Comparison of ENCODE assay signal across 13 cellular contexts in the genomic region with DNA sequence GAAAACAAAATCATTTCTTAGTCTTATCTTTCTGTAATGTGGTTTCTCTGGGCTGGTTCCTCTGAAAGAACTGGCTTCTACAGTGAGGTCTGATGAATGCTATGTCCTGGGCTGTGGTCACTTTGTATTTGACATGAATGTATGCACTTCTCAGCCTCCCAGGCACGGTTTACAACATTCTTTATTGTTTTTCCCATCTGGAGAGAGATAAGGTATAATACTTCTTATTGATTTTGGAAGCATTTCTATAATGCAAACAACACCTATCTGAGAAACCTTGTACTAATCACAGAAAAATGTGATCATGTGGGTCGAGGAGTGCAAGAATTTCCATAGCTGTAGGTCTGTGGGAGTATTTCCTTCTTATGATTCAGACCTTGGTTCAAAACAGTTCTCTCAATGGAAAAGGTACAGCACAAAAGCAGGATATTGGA. TPM values are rescaled to one million over a fixed set of nuclear protein-coding genes. Genes with fewer than 3 reads are reported as not detected.
DNase-seq lines count a peak whose midpoint lies in the region; ATAC-seq and TF ChIP-seq lines count a peak whose summit lies in the region.
"Had no signal": no experiment of that assay in that cellular context is flagged by ENCODE, and none has a peak within 500 bp of the region (broad histone marks: within the 10 kb centered on the region; RNA-seq: fewer than 3 reads in every experiment).

No MANE protein-coding gene starts in this region.

- TF ChIP-seq CTCF in brain microvascular endothelial cell (IDR thresholded peaks at IDR 0.05; ENCODE audit: low read depth, low read length, missing control alignments) = no peak
- TF ChIP-seq CTCF in left lung (IDR thresholded peaks at IDR 0.05) = no peak
- TF ChIP-seq CTCF in tibial nerve (IDR thresholded peaks at IDR 0.05) = no peak

- H3K36me3 ChIP-seq in brain microvascular endothelial cell (replicated peaks) (no peaks in the 10 kb centered on the region), left lung (no peaks in the 10 kb centered on the region), tibial nerve (no peaks in the 10 kb centered on the region)

- H3K27ac Mint-ChIP-seq in stimulated activated naive CD8-positive, alpha-beta T cell treated with anti-CD3 and anti-CD28 coated beads, Interleukin-15, amount 100 ng/mL, for 72 hours = no peak overlapping the region
- H3K27ac Mint-ChIP-seq: activated CD4-positive, alpha-beta memory T cell treated with anti-CD3 and anti-CD28 coated beads for 36 hours had no signal

- H3K4me1 ChIP-seq in right cardiac atrium (ENCODE audit: control insufficient read depth, insufficient read depth, low read length) (no peaks in the 10 kb centered on the region), left lung (no peaks in the 10 kb centered on the region), tibial nerve (no peaks in the 10 kb centered on the region)

- no peak for TF ChIP-seq EP300 in tibial nerve (IDR thresholded peaks at IDR 0.05)

- ATAC-seq in right cardiac atrium = peak; percentile 67 to 75
- ATAC-seq in left ventricle myocardium superior = no peak
- peak; percentile 66 for ATAC-seq in left lung
- ATAC-seq in GM19023 (IDR thresholded peaks at IDR 0.05; ENCODE audit: unreplicated experiment) = no peak
- no peak for ATAC-seq in stimulated activated naive CD8-positive, alpha-beta T cell treated with anti-CD3 and anti-CD28 coated beads, Interleukin-15, amount 100 ng/mL, for 72 hours

- no peaks in the 10 kb centered on the region for H3K9me3 Mint-ChIP-seq in stimulated activated naive CD8-positive, alpha-beta T cell treated with anti-CD3 and anti-CD28 coated beads, Interleukin-15, amount 100 ng/mL, for 72 hours
- H3K9me3 Mint-ChIP-seq: activated CD4-positive, alpha-beta memory T cell treated with anti-CD3 and anti-CD28 coated beads for 36 hours; brain had no signal

- H3K4me3 ChIP-seq in right cardiac atrium (ENCODE audit: low read length) (no peak overlapping the region), brain microvascular endothelial cell (ENCODE audit: low read depth, low read length) (no peak overlapping the region), left lung (no peak overlapping the region), tibial nerve (no peak overlapping the region)

- H3K27ac ChIP-seq in right cardiac atrium (ENCODE audit: low read length) = no peak overlapping the region
- H3K27ac ChIP-seq in brain microvascular endothelial cell = peak overlapping the region; percentile 100
- peak overlapping the region in 1 of 2 donors; percentile 9 for H3K27ac ChIP-seq in left lung
- no peak overlapping the region for H3K27ac ChIP-seq in tibial nerve
- H3K27ac ChIP-seq: 22Rv1 had no signal

- H3K27me3 Mint-ChIP-seq in stimulated activated naive CD8-positive, alpha-beta T cell treated with anti-CD3 and anti-CD28 coated beads, Interleukin-15, amount 100 ng/mL, for 72 hours = peaks cover 9% of the 10 kb centered on the region
- H3K27me3 Mint-ChIP-seq: activated CD4-positive, alpha-beta memory T cell treated with anti-CD3 and anti-CD28 coated beads for 36 hours had no signal

- WGBS in right cardiac atrium = 52% methylated on average over 2 of the region's 2 CpGs
- WGBS in tibial nerve, 2 donors = 46 to 59% methylated on average over 2 of the region's 2 CpGs

- H3K4me1 Mint-ChIP-seq in stimulated activated naive CD8-positive, alpha-beta T cell treated with anti-CD3 and anti-CD28 coated beads, Interleukin-15, amount 100 ng/mL, for 72 hours = no peaks in the 10 kb centered on the region
- H3K4me1 Mint-ChIP-seq: brain had no signal

- H3K4me3 Mint-ChIP-seq in stimulated activated naive CD8-positive, alpha-beta T cell treated with anti-CD3 and anti-CD28 coated beads, Interleukin-15, amount 100 ng/mL, for 72 hours = no peak overlapping the region
- H3K4me3 Mint-ChIP-seq: activated CD4-positive, alpha-beta memory T cell treated with anti-CD3 and anti-CD28 coated beads for 36 hours; brain had no signal

- H3K9me3 ChIP-seq in right cardiac atrium (ENCODE audit: control insufficient read depth, low read length) (no peaks in the 10 kb centered on the region), left lung (no peaks in the 10 kb centered on the region), tibial nerve (no peaks in the 10 kb centered on the region)

- intact Hi-C loops in right cardiac atrium (cut with DNase I) (no loop called here), left ventricle myocardium superior (cut with micrococcal nuclease) (no loop called here), left lung (cut with DNase I) (no loop called here)

- DNase-seq in right cardiac atrium = no peak
- no peak for DNase-seq in left ventricle myocardium superior
- peak; percentile 99 for DNase-seq in brain microvascular endothelial cell
- no peak for DNase-seq in left lung
- no peak for DNase-seq in NCI-H1694 treated with DMSO at 0.1 percent for 48 hours (lab: John Stamatoyannopoulos, UW)
- DNase-seq in stimulated activated naive CD8-positive, alpha-beta T cell treated with anti-CD3 and anti-CD28 coated beads, Interleukin-15, amount 100 ng/mL, for 72 hours = no peak
- DNase-seq in tibial nerve (ENCODE audit: low spot score in 2 of 2) = no peak
- DNase-seq: activated CD4-positive, alpha-beta memory T cell treated with anti-CD3 and anti-CD28 coated beads for 36 hours; NCI-H2107; stimulated activated CD4-positive, alpha-beta T cell treated with anti-CD3 and anti-CD28 coated beads, Interleukin-15, amount 100 ng/mL, for 24 hours had no signal

- in situ Hi-C loops in brain microvascular endothelial cell (cut with HindIII; ENCODE audit: low pct_ligation_motif_present, low sequenced_read_pairs) = no loop called here

- no peaks in the 10 kb centered on the region for H3K27me3 ChIP-seq in right cardiac atrium (ENCODE audit: control insufficient read depth, insufficient read depth)
- no peaks in the 10 kb centered on the region for H3K27me3 ChIP-seq in brain microvascular endothelial cell (replicated peaks)
- no peaks in the 10 kb centered on the region for H3K27me3 ChIP-seq in left lung
- H3K27me3 ChIP-seq in tibial nerve = no peaks in the 10 kb centered on the region

- TF ChIP-seq POLR2A in tibial nerve (IDR thresholded peaks at IDR 0.05) = no peak

RNA-seq across cellular contexts. Expression of gene ACTBL2, which starts 46.9 kb away (rescaled TPM):
- total RNA-seq in right cardiac atrium (not detected), left ventricle myocardium superior (not detected), left lung (under 1 TPM; 0.16 to 0.29 TPM), tibial nerve (not detected)
- polyA plus RNA-seq in right cardiac atrium = not detected
- total RNA-seq: activated CD4-positive, alpha-beta memory T cell treated with anti-CD3 and anti-CD28 coated beads for 36 hours had no signal

Comparison
In these comparisons a context has a peak if more than half of its experiments do, and no peak if none do; other contexts are left out.
1. ATAC-seq: peak in right cardiac atrium (2 of 2) and left lung (single experiment); none in left ventricle myocardium superior (single experiment), GM19023 (single experiment) and stimulated activated naive CD8-positive, alpha-beta T cell treated with anti-CD3 and anti-CD28 coated beads, Interleukin-15, amount 100 ng/mL, for 72 hours (single experiment).